ENCODE assay signal across 29 cellular contexts in the genomic region with DNA sequence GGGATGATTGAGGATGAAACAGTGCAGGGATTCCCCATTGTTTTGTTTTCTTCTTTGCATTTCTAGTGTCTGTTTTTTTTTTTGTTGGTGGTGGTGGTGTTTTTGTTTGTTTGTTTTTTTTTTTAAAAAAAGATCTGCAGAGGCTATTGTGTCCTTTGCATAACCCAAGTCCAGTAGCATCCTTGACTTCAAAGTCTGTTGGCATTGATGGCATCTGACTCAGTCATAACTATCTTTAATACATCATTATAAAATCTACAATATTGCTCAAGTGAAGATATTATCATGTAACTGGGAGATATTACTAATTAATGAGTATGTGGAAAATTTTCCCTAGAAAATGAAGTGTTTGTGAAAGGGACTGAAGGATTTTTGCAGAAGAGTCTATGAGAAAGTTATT.
"Had no signal": no experiment of that assay in that cellular context is flagged by ENCODE, and none has a peak within 500 bp of the region (broad histone marks: within the 10 kb centered on the region; RNA-seq: fewer than 3 reads in every experiment).

No MANE protein-coding gene starts in this region.

- H3K4me1 Mint-ChIP-seq: activated CD4-positive, alpha-beta T cell treated with anti-CD3 and anti-CD28 coated beads for 36 hours; activated CD4-positive, alpha-beta T cell treated with anti-CD3 and anti-CD28 coated beads, Interleukin-2, amount 10 ng/mL, durations not matched to agents 24 days and 14 days; activated CD8-positive, alpha-beta memory T cell treated with anti-CD3 and anti-CD28 coated beads, Interleukin-2, amount 10 ng/mL, durations not matched to agents 7 days and 5 days; activated naive CD4-positive, alpha-beta T cell treated with anti-CD3 and anti-CD28 coated beads, Interleukin-2, amount 10 ng/mL, durations not matched to agents 7 days and 5 days; activated naive CD8-positive, alpha-beta T cell treated with anti-CD3 and anti-CD28 coated beads, Interleukin-2, amount 10 ng/mL, durations not matched to agents 7 days and 5 days; brain had no signal

- H3K27me3 ChIP-seq: breast epithelium, cardiac muscle cell, colonic mucosa, esophagus squamous epithelium had no signal

- ATAC-seq: activated CD4-positive, alpha-beta T cell treated with anti-CD3 and anti-CD28 coated beads for 36 hours; activated CD8-positive, alpha-beta memory T cell treated with anti-CD3 and anti-CD28 coated beads, Interleukin-2, amount 10 ng/mL, durations not matched to agents 7 days and 5 days; activated CD8-positive, alpha-beta T cell treated with anti-CD3 and anti-CD28 coated beads, Interleukin-2, amount 10 ng/mL, durations not matched to agents 7 days and 5 days; activated naive CD4-positive, alpha-beta T cell treated with anti-CD3 and anti-CD28 coated beads, Interleukin-2, amount 50 U/mL, for 72 hours had no signal

- DNase-seq: activated CD4-positive, alpha-beta memory T cell treated with anti-CD3 and anti-CD28 coated beads for 36 hours; activated CD4-positive, alpha-beta T cell treated with anti-CD3 and anti-CD28 coated beads for 36 hours; activated CD4-positive, alpha-beta T cell treated with anti-CD3 and anti-CD28 coated beads, Interleukin-2, amount 10 ng/mL, durations not matched to agents 24 days and 14 days; activated CD4-positive, CD25-positive, alpha-beta regulatory T cell; activated CD4-positive, CD25-positive, alpha-beta regulatory T cell treated with anti-CD3 and anti-CD28 coated beads, Interleukin-2, amount 50 U/mL, for 72 hours; activated CD8-positive, alpha-beta memory T cell treated with anti-CD3 and anti-CD28 coated beads, Interleukin-2, amount 10 ng/mL, durations not matched to agents 7 days and 5 days; activated CD8-positive, alpha-beta memory T cell treated with anti-CD3 and anti-CD28 coated beads, Interleukin-2, amount 50 U/mL, for 4 hours; activated CD8-positive, alpha-beta T cell treated with anti-CD3 and anti-CD28 coated beads, Interleukin-2, amount 10 ng/mL, durations not matched to agents 7 days and 5 days; activated effector memory CD4-positive, alpha-beta T cell treated with anti-CD3 and anti-CD28 coated beads, Interleukin-2, amount 50 U/mL, for 16 hours; activated naive CD4-positive, alpha-beta T cell treated with anti-CD3 and anti-CD28 coated beads, Interleukin-2, amount 10 ng/mL, durations not matched to agents 7 days and 5 days; activated naive CD8-positive, alpha-beta T cell treated with anti-CD3 and anti-CD28 coated beads, Interleukin-2, amount 10 ng/mL, durations not matched to agents 7 days and 5 days; activated T-cell treated with anti-CD3 and anti-CD28 coated beads, Interleukin-2, amount 50 U/mL, for 1 hour; activated T-cell treated with anti-CD3 and anti-CD28 coated beads, Interleukin-2, amount 50 U/mL, for 48 hours; amygdala; aorta; central memory CD4-positive, alpha-beta T cell; cerebellar nuclear complex; colonic mucosa; effector CD8-positive, alpha-beta T cell; esophagus squamous epithelium; glutamatergic neuron; T-helper 2 cell had no signal

- H3K4me3 Mint-ChIP-seq: activated CD4-positive, alpha-beta memory T cell treated with anti-CD3 and anti-CD28 coated beads for 36 hours; activated CD4-positive, alpha-beta T cell treated with anti-CD3 and anti-CD28 coated beads for 36 hours; activated CD4-positive, alpha-beta T cell treated with anti-CD3 and anti-CD28 coated beads, Interleukin-2, amount 10 ng/mL, durations not matched to agents 24 days and 14 days; activated CD8-positive, alpha-beta memory T cell treated with anti-CD3 and anti-CD28 coated beads, Interleukin-2, amount 10 ng/mL, durations not matched to agents 7 days and 5 days; activated CD8-positive, alpha-beta T cell treated with anti-CD3 and anti-CD28 coated beads, Interleukin-2, amount 10 ng/mL, durations not matched to agents 7 days and 5 days; activated naive CD4-positive, alpha-beta T cell treated with anti-CD3 and anti-CD28 coated beads, Interleukin-2, amount 10 ng/mL, durations not matched to agents 7 days and 5 days; activated naive CD8-positive, alpha-beta T cell treated with anti-CD3 and anti-CD28 coated beads, Interleukin-2, amount 10 ng/mL, durations not matched to agents 7 days and 5 days; activated T-helper 1 cell treated with anti-CD3 and anti-CD28 coated beads, Interleukin-12 subunit alpha, Interleukin-12 subunit beta, Interleukin-2, Interleukin-4 antibody, amounts not matched to agents 30 ng/mL and 10 ng/mL and 1 ng/mL, durations not matched to agents 14 hours and 24 hours and 36 hours; brain had no signal

- H3K9me3 ChIP-seq: colonic mucosa, esophagus squamous epithelium had no signal

- H3K27me3 Mint-ChIP-seq: activated CD4-positive, alpha-beta T cell treated with anti-CD3 and anti-CD28 coated beads, Interleukin-2, amount 10 ng/mL, durations not matched to agents 24 days and 14 days; activated CD8-positive, alpha-beta memory T cell treated with anti-CD3 and anti-CD28 coated beads, Interleukin-2, amount 10 ng/mL, durations not matched to agents 7 days and 5 days; activated naive CD4-positive, alpha-beta T cell treated with anti-CD3 and anti-CD28 coated beads, Interleukin-2, amount 10 ng/mL, durations not matched to agents 7 days and 5 days; activated naive CD8-positive, alpha-beta T cell treated with anti-CD3 and anti-CD28 coated beads, Interleukin-2, amount 10 ng/mL, durations not matched to agents 7 days and 5 days; brain had no signal

- H3K27ac ChIP-seq: breast epithelium, colonic mucosa, epithelial cell of prostate, esophagus squamous epithelium had no signal

- H3K36me3 Mint-ChIP-seq: activated CD4-positive, alpha-beta memory T cell treated with anti-CD3 and anti-CD28 coated beads for 36 hours; activated CD8-positive, alpha-beta memory T cell treated with anti-CD3 and anti-CD28 coated beads, Interleukin-2, amount 10 ng/mL, durations not matched to agents 7 days and 5 days; activated naive CD4-positive, alpha-beta T cell treated with anti-CD3 and anti-CD28 coated beads, Interleukin-2, amount 10 ng/mL, durations not matched to agents 7 days and 5 days; activated naive CD8-positive, alpha-beta T cell treated with anti-CD3 and anti-CD28 coated beads, Interleukin-2, amount 10 ng/mL, durations not matched to agents 7 days and 5 days had no signal

- H3K27ac Mint-ChIP-seq: activated CD4-positive, alpha-beta memory T cell treated with anti-CD3 and anti-CD28 coated beads for 36 hours; activated CD4-positive, alpha-beta T cell treated with anti-CD3 and anti-CD28 coated beads for 36 hours; activated CD4-positive, alpha-beta T cell treated with anti-CD3 and anti-CD28 coated beads, Interleukin-2, amount 10 ng/mL, durations not matched to agents 24 days and 14 days; activated CD8-positive, alpha-beta memory T cell treated with anti-CD3 and anti-CD28 coated beads, Interleukin-2, amount 10 ng/mL, durations not matched to agents 7 days and 5 days; activated CD8-positive, alpha-beta T cell treated with anti-CD3 and anti-CD28 coated beads, Interleukin-2, amount 10 ng/mL, durations not matched to agents 7 days and 5 days; activated naive CD4-positive, alpha-beta T cell treated with anti-CD3 and anti-CD28 coated beads, Interleukin-2, amount 10 ng/mL, durations not matched to agents 7 days and 5 days; activated naive CD4-positive, alpha-beta T cell treated with anti-CD3 and anti-CD28 coated beads, Interleukin-2, amount 50 U/mL, for 72 hours; activated naive CD8-positive, alpha-beta T cell treated with anti-CD3 and anti-CD28 coated beads, Interleukin-2, amount 10 ng/mL, durations not matched to agents 7 days and 5 days; activated T-helper 1 cell treated with anti-CD3 and anti-CD28 coated beads, Interleukin-12 subunit alpha, Interleukin-12 subunit beta, Interleukin-2, Interleukin-4 antibody, amounts not matched to agents 30 ng/mL and 10 ng/mL and 1 ng/mL, durations not matched to agents 14 hours and 24 hours and 36 hours; activated T-helper 2 cell treated with anti-CD3 and anti-CD28 coated beads, Interferon-gamma antibody, Interleukin-2, Interleukin-4, amounts not matched to agents 10 μg/mL and 5 μg/mL and 100 μg/mL, durations not matched to agents 14 hours and 24 hours and 36 hours; brain had no signal

- H3K4me3 ChIP-seq: breast epithelium, cardiac muscle cell, colonic mucosa, esophagus squamous epithelium had no signal

- H3K4me1 ChIP-seq: breast epithelium, colonic mucosa had no signal

- H3K36me3 ChIP-seq: breast epithelium, cardiac muscle cell, colonic mucosa had no signal
